ENCODE assay signal across 6 cellular contexts in genomic region chr15:28318122-28318521, GRCh38. TPM values are rescaled to one million over a fixed set of nuclear protein-coding genes. Genes with fewer than 3 reads are reported as not detected.
"Had no signal": no experiment of that assay in that cellular context is flagged by ENCODE, and none has a peak within 500 bp of the region (broad histone marks: within the 10 kb centered on the region; RNA-seq: fewer than 3 reads in every experiment).

No MANE protein-coding gene starts in this region.

RNA-seq across cellular contexts. Expression of gene GOLGA6L24, which starts 39.8 kb away (rescaled TPM):
- total RNA-seq: GM23248, H4, H7, HepG2, HFFc6, HT1080 had no signal
